Comparison of ENCODE assay signal across 17 cellular contexts in genomic region chr12:116160196-116160595, GRCh38.
DNase-seq lines count a peak whose midpoint lies in the region; ATAC-seq and TF ChIP-seq lines count a peak whose summit lies in the region.
"Had no signal": no experiment of that assay in that cellular context is flagged by ENCODE, and none has a peak within 500 bp of the region (broad histone marks: within the 10 kb centered on the region; RNA-seq: fewer than 3 reads in every experiment).

No MANE protein-coding gene starts in this region.

- H3K9ac ChIP-seq in SK-N-SH = no peak overlapping the region

- peaks cover 100% of the 10 kb centered on the region for H4K20me1 ChIP-seq in SK-N-SH (ENCODE audit: insufficient read depth)

- H3K4me3 Mint-ChIP-seq in activated naive CD4-positive, alpha-beta T cell treated with anti-CD3 and anti-CD28 coated beads for 36 hours = no peak overlapping the region
- no peak overlapping the region for H3K4me3 Mint-ChIP-seq in effector memory CD8-positive, alpha-beta T cell
- H3K4me3 Mint-ChIP-seq: activated CD8-positive, alpha-beta T cell treated with anti-CD3 and anti-CD28 coated beads, Interleukin-2, amount 10 ng/mL, durations not matched to agents 7 days and 5 days; CD8-positive, alpha-beta memory T cell; naive thymus-derived CD8-positive, alpha-beta T cell had no signal

- POLR2A ChIA-PET in SK-N-SH (lab: Yijun Ruan, JAX) = no interaction called here

- H3K9me3 ChIP-seq in SK-N-SH = no peaks in the 10 kb centered on the region
- H3K9me3 ChIP-seq: ascending aorta, lower lobe of right lung, prostate gland, SJCRH30 had no signal

- peak overlapping the region in 1 of 2 experiments; percentile 67; a peak in 1 of 4 replicates for H3K27ac ChIP-seq in SK-N-SH (ENCODE audit: low read depth in 2 of 2, low read length in 1 of 2)
- H3K27ac ChIP-seq: ascending aorta, lower lobe of right lung, prostate gland, SJCRH30 had no signal

- H2AFZ ChIP-seq in SK-N-SH (ENCODE audit: low read depth) = no peak overlapping the region

- H3K27me3 Mint-ChIP-seq in activated naive CD4-positive, alpha-beta T cell treated with anti-CD3 and anti-CD28 coated beads for 36 hours (ENCODE audit: low read depth) = no peaks in the 10 kb centered on the region
- H3K27me3 Mint-ChIP-seq in effector memory CD8-positive, alpha-beta T cell = no peaks in the 10 kb centered on the region
- H3K27me3 Mint-ChIP-seq: CD8-positive, alpha-beta memory T cell; naive thymus-derived CD8-positive, alpha-beta T cell had no signal

- peaks cover 36% of the 10 kb centered on the region for H3F3A ChIP-seq in SK-N-SH (replicated peaks; ENCODE audit: insufficient read depth)

- no peak for TF ChIP-seq CTCF in SK-N-SH (IDR thresholded peaks at IDR 0.05)
- TF ChIP-seq CTCF in fibroblast of mammary gland (conservative IDR thresholded peaks at IDR 0.05; ENCODE audit: control insufficient read depth, insufficient read depth, low read depth, low read length) = no peak

- no peaks in the 10 kb centered on the region for H3K36me3 ChIP-seq in SK-N-SH (replicated peaks in 1 of 2; ENCODE audit: control insufficient read depth in 1 of 2, insufficient read depth in 2 of 2, low read length in 1 of 2)
- H3K36me3 ChIP-seq: ascending aorta, lower lobe of right lung, prostate gland, SJCRH30 had no signal

- TF ChIP-seq EP300 in SK-N-SH (IDR thresholded peaks at IDR 0.05; ENCODE audit: borderline replicate concordance in 1 of 2, low read depth in 1 of 2, low read length in 1 of 2) = no peak

- H3K27ac Mint-ChIP-seq in activated naive CD4-positive, alpha-beta T cell treated with anti-CD3 and anti-CD28 coated beads for 36 hours = no peak overlapping the region
- no peak overlapping the region for H3K27ac Mint-ChIP-seq in effector memory CD8-positive, alpha-beta T cell
- H3K27ac Mint-ChIP-seq: activated CD8-positive, alpha-beta T cell treated with anti-CD3 and anti-CD28 coated beads, Interleukin-2, amount 10 ng/mL, durations not matched to agents 7 days and 5 days; activated T-helper 2 cell treated with anti-CD3 and anti-CD28 coated beads, Interferon-gamma antibody, Interleukin-2, Interleukin-4, amounts not matched to agents 10 μg/mL and 5 μg/mL and 100 μg/mL, durations not matched to agents 14 hours and 24 hours and 36 hours had no signal

- CTCF ChIA-PET in SK-N-SH (lab: Yijun Ruan, JAX) = interaction anchor here (0.7 to 1.9 kb wide), 4 partner anchors 11 to 549 kb away, joined by 3 to 8 read pairs (median 4); no protein-coding TSS in a partner anchor
- CTCF ChIA-PET in activated naive CD4-positive, alpha-beta T cell treated with anti-CD3 and anti-CD28 coated beads for 36 hours (lab: Charles Lee) = no interaction called here

- no peaks in the 10 kb centered on the region for H3K36me3 Mint-ChIP-seq in activated naive CD4-positive, alpha-beta T cell treated with anti-CD3 and anti-CD28 coated beads for 36 hours (ENCODE audit: low read depth)
- peaks cover 2% of the 10 kb centered on the region for H3K36me3 Mint-ChIP-seq in effector memory CD8-positive, alpha-beta T cell (ENCODE audit: insufficient read depth)
- H3K36me3 Mint-ChIP-seq: CD8-positive, alpha-beta memory T cell; naive thymus-derived CD8-positive, alpha-beta T cell had no signal

- DNase-seq in Right ventricle myocardium superior (no peak), cardiac septum (ENCODE audit: low spot score) (no peak), SK-N-SH (no peak), fibroblast of mammary gland (ENCODE audit: low read depth) (peak; percentile 77), DMS153 treated with DMSO at 0.1 percent for 48 hours (lab: John Stamatoyannopoulos, UW; ENCODE audit: unreplicated experiment) (no peak)
- no peak for DNase-seq in activated naive CD4-positive, alpha-beta T cell treated with anti-CD3 and anti-CD28 coated beads for 36 hours
- DNase-seq in effector memory CD8-positive, alpha-beta T cell = no peak
- DNase-seq: activated CD8-positive, alpha-beta T cell treated with anti-CD3 and anti-CD28 coated beads, Interleukin-2, amount 10 ng/mL, durations not matched to agents 7 days and 5 days; CD8-positive, alpha-beta memory T cell; lower lobe of right lung; naive thymus-derived CD8-positive, alpha-beta T cell; NCI-H2081; SJCRH30 had no signal

- no peaks in the 10 kb centered on the region for H3K27me3 ChIP-seq in SK-N-SH (ENCODE audit: insufficient read depth)
- H3K27me3 ChIP-seq: ascending aorta, SJCRH30 had no signal

- no peak overlapping the region for H3K4me3 ChIP-seq in SK-N-SH (ENCODE audit: low read depth in 2 of 2, low read length in 1 of 2)
- no peak overlapping the region for H3K4me3 ChIP-seq in fibroblast of mammary gland (ENCODE audit: control insufficient read depth, low read depth, low read length)
- H3K4me3 ChIP-seq: ascending aorta, lower lobe of right lung, prostate gland, SJCRH30 had no signal

- H3K9me2 ChIP-seq in SK-N-SH = no peaks in the 10 kb centered on the region

- peaks cover 43% of the 10 kb centered on the region for H3K4me1 Mint-ChIP-seq in activated naive CD4-positive, alpha-beta T cell treated with anti-CD3 and anti-CD28 coated beads for 36 hours (ENCODE audit: low read depth)
- H3K4me1 Mint-ChIP-seq in effector memory CD8-positive, alpha-beta T cell (ENCODE audit: low read depth in 2 of 2) = peaks cover 15 to 43% of the 10 kb centered on the region in 2 donors

- peak; percentile 33 for ATAC-seq in Right ventricle myocardium superior (ENCODE audit: poor library complexity)
- no peak for ATAC-seq in effector memory CD8-positive, alpha-beta T cell (replicated peaks)
- ATAC-seq in GM21723 (IDR thresholded peaks at IDR 0.05; ENCODE audit: unreplicated experiment) = no peak
- ATAC-seq: activated CD8-positive, alpha-beta T cell treated with anti-CD3 and anti-CD28 coated beads, Interleukin-2, amount 10 ng/mL, durations not matched to agents 7 days and 5 days; lower lobe of right lung; naive thymus-derived CD8-positive, alpha-beta T cell had no signal

- no peak overlapping the region for H3K4me2 ChIP-seq in SK-N-SH

- 49% methylated on average over 2 of the region's 2 CpGs for WGBS in SK-N-SH (ENCODE audit: low lambda C conversion rate)

- intact Hi-C loops in Right ventricle myocardium superior (cut with DNase I) (no loop called here), cardiac septum (cut with DNase I) (no loop called here)
- intact Hi-C loops in activated naive CD4-positive, alpha-beta T cell treated with anti-CD3 and anti-CD28 coated beads for 36 hours (cut with micrococcal nuclease) = no loop called here

- H3K79me2 ChIP-seq in SK-N-SH (ENCODE audit: insufficient read depth) = peaks cover 100% of the 10 kb centered on the region

- peaks cover 45 to 46% of the 10 kb centered on the region in 2 experiments; a peak in 3 of 4 replicates for H3K4me1 ChIP-seq in SK-N-SH (ENCODE audit: control insufficient read depth in 1 of 2, insufficient read depth in 2 of 2, low read depth in 1 of 2, low read length in 1 of 2)
- H3K4me1 ChIP-seq: prostate gland had no signal

- TF ChIP-seq RAD21 in SK-N-SH (IDR thresholded peaks at IDR 0.05; ENCODE audit: low read length) = no peak

- H3K9me3 Mint-ChIP-seq in activated naive CD4-positive, alpha-beta T cell treated with anti-CD3 and anti-CD28 coated beads for 36 hours = no peaks in the 10 kb centered on the region
- no peaks in the 10 kb centered on the region for H3K9me3 Mint-ChIP-seq in effector memory CD8-positive, alpha-beta T cell
- H3K9me3 Mint-ChIP-seq: activated T-helper 2 cell treated with anti-CD3 and anti-CD28 coated beads, Interferon-gamma antibody, Interleukin-2, Interleukin-4, amounts not matched to agents 10 μg/mL and 5 μg/mL and 100 μg/mL, durations not matched to agents 14 hours and 24 hours and 36 hours; CD8-positive, alpha-beta memory T cell; naive thymus-derived CD8-positive, alpha-beta T cell had no signal

TF ChIP-seq in SK-N-SH, 30 proteins besides CTCF, POLR2A, EP300 and RAD21 (continues in another document):
- TF ChIP-seq IRF3 (IDR thresholded peaks at IDR 0.05; ENCODE audit: low read depth, low read length) = no peak
- no peak for TF ChIP-seq SMC3 (IDR thresholded peaks at IDR 0.05; ENCODE audit: low read depth, low read length)
- TF ChIP-seq REST (IDR thresholded peaks at IDR 0.05; ENCODE audit: low read depth, low read length) = no peak
- TF ChIP-seq FOSL2 (IDR thresholded peaks at IDR 0.05; ENCODE audit: borderline replicate concordance, low read depth) = 0 out of 2 replicates have a peak, but pooled peaks have one; percentile 7
- no peak for TF ChIP-seq CHD2 (IDR thresholded peaks at IDR 0.05; ENCODE audit: low read length, partially characterized antibody)
- TF ChIP-seq SIN3A (IDR thresholded peaks at IDR 0.05; ENCODE audit: borderline replicate concordance, low read depth, low read length) = no peak
